1 cellular context compared by ENCODE assay signal in the genomic region with DNA sequence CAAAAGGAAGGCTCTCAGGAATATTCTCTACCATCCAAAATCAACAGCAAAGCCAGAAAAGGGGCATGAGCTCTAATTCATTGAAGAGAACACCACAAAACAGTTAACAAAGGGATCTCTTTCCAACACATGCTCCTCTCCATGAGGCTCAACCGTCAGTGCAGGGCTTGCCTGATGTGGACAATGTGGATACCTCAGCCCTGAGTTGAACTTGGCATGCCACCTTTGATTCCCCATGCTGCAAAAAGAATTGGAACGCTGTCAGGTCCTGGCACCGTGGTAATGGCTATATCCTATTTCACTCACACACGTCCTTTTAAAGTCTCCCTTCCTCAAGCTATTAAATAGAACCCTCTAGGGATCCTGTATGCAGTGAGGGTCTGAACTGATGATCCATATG.
TF ChIP-seq lines count a peak whose summit lies in the region.

No MANE protein-coding gene starts in this region.

TF ChIP-seq in GM12878, 131 proteins besides CTCF, POLR2A, EP300 and RAD21 (continued from another document):
- TF ChIP-seq, protein P1, sequence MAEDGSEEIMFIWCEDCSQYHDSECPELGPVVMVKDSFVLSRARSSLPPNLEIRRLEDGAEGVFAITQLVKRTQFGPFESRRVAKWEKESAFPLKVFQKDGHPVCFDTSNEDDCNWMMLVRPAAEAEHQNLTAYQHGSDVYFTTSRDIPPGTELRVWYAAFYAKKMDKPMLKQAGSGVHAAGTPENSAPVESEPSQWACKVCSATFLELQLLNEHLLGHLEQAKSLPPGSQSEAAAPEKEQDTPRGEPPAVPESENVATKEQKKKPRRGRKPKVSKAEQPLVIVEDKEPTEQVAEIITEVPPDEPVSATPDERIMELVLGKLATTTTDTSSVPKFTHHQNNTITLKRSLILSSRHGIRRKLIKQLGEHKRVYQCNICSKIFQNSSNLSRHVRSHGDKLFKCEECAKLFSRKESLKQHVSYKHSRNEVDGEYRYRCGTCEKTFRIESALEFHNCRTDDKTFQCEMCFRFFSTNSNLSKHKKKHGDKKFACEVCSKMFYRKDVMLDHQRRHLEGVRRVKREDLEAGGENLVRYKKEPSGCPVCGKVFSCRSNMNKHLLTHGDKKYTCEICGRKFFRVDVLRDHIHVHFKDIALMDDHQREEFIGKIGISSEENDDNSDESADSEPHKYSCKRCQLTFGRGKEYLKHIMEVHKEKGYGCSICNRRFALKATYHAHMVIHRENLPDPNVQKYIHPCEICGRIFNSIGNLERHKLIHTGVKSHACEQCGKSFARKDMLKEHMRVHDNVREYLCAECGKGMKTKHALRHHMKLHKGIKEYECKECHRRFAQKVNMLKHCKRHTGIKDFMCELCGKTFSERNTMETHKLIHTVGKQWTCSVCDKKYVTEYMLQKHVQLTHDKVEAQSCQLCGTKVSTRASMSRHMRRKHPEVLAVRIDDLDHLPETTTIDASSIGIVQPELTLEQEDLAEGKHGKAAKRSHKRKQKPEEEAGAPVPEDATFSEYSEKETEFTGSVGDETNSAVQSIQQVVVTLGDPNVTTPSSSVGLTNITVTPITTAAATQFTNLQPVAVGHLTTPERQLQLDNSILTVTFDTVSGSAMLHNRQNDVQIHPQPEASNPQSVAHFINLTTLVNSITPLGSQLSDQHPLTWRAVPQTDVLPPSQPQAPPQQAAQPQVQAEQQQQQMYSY (CRISPR knock-in tag; IDR thresholded peaks at IDR 0.05) = no peak
- TF ChIP-seq NFIC (IDR thresholded peaks at IDR 0.05; ENCODE audit: low read depth, low read length) (no peak), ASH2L (IDR thresholded peaks at IDR 0.05; ENCODE audit: borderline replicate concordance, low read depth) (no peak)
- TF ChIP-seq, protein P2, sequence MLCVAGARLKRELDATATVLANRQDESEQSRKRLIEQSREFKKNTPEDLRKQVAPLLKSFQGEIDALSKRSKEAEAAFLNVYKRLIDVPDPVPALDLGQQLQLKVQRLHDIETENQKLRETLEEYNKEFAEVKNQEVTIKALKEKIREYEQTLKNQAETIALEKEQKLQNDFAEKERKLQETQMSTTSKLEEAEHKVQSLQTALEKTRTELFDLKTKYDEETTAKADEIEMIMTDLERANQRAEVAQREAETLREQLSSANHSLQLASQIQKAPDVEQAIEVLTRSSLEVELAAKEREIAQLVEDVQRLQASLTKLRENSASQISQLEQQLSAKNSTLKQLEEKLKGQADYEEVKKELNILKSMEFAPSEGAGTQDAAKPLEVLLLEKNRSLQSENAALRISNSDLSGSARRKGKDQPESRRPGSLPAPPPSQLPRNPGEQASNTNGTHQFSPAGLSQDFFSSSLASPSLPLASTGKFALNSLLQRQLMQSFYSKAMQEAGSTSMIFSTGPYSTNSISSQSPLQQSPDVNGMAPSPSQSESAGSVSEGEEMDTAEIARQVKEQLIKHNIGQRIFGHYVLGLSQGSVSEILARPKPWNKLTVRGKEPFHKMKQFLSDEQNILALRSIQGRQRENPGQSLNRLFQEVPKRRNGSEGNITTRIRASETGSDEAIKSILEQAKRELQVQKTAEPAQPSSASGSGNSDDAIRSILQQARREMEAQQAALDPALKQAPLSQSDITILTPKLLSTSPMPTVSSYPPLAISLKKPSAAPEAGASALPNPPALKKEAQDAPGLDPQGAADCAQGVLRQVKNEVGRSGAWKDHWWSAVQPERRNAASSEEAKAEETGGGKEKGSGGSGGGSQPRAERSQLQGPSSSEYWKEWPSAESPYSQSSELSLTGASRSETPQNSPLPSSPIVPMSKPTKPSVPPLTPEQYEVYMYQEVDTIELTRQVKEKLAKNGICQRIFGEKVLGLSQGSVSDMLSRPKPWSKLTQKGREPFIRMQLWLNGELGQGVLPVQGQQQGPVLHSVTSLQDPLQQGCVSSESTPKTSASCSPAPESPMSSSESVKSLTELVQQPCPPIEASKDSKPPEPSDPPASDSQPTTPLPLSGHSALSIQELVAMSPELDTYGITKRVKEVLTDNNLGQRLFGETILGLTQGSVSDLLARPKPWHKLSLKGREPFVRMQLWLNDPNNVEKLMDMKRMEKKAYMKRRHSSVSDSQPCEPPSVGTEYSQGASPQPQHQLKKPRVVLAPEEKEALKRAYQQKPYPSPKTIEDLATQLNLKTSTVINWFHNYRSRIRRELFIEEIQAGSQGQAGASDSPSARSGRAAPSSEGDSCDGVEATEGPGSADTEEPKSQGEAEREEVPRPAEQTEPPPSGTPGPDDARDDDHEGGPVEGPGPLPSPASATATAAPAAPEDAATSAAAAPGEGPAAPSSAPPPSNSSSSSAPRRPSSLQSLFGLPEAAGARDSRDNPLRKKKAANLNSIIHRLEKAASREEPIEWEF (IDR thresholded peaks at IDR 0.05; ENCODE audit: insufficient replicate concordance, low read depth, low read length) = no peak
